Comparison of ENCODE assay signal across 8 cellular contexts in genomic region chrX:10597871-10598270, GRCh38. TPM values are rescaled to one million over a fixed set of nuclear protein-coding genes. Genes with fewer than 3 reads are reported as not detected.
DNase-seq lines count a peak whose midpoint lies in the region; ATAC-seq and TF ChIP-seq lines count a peak whose summit lies in the region.

No MANE protein-coding gene starts in this region.

- no peak overlapping the region for H3K4me3 ChIP-seq in cardiac muscle cell
- H3K4me3 ChIP-seq in OCI-LY3 (ENCODE audit: low read length) = no peak overlapping the region
- H3K4me3 ChIP-seq in fibroblast of pulmonary artery (replicated peaks; ENCODE audit: low read depth, low read length) = no peak overlapping the region
- H3K4me3 ChIP-seq in upper lobe of left lung = no peak overlapping the region
- H3K4me3 ChIP-seq in CD4-positive, alpha-beta memory T cell (ENCODE audit: low read length in 2 of 2) = no peak overlapping the region

- no peak overlapping the region for H3K4me3 Mint-ChIP-seq in CD4-positive, alpha-beta memory T cell

- no peak overlapping the region for H2AFZ ChIP-seq in OCI-LY3 (ENCODE audit: low read depth, low read length)

- H3K27ac Mint-ChIP-seq in CD4-positive, alpha-beta memory T cell = no peak overlapping the region

- CTCF ChIA-PET in CD4-positive, alpha-beta memory T cell (lab: Charles Lee; ENCODE audit: partially characterized antibody) = no interaction called here

- TF ChIP-seq EP300 in upper lobe of left lung (IDR thresholded peaks at IDR 0.05) = no peak

- no peak for TF ChIP-seq POLR2A in upper lobe of left lung (IDR thresholded peaks at IDR 0.05)

- H4K20me1 ChIP-seq in OCI-LY3 (ENCODE audit: insufficient read depth, low read length) = no peaks in the 10 kb centered on the region

- H3K27ac ChIP-seq in cardiac muscle cell (no peak overlapping the region), OCI-LY3 (ENCODE audit: low read length) (no peak overlapping the region), upper lobe of left lung (no peak overlapping the region)
- no peak overlapping the region for H3K27ac ChIP-seq in CD4-positive, alpha-beta memory T cell (ENCODE audit: low read depth, low read length)

- H3K9me3 Mint-ChIP-seq in CD4-positive, alpha-beta memory T cell = peaks cover 0 to 4% (median 0%) of the 10 kb centered on the region in 8 donors

- POLR2A ChIA-PET in CD4-positive, alpha-beta memory T cell (lab: Charles Lee; ENCODE audit: partially characterized antibody) = no interaction called here

- WGBS in upper lobe of left lung, 2 donors = 42 to 71% methylated on average over 1 of the region's 1 CpG

- H3K36me3 Mint-ChIP-seq in CD4-positive, alpha-beta memory T cell = no peaks in the 10 kb centered on the region

- no peaks in the 10 kb centered on the region for H3K79me2 ChIP-seq in OCI-LY3 (ENCODE audit: low read length)

- no peaks in the 10 kb centered on the region for H3K27me3 ChIP-seq in cardiac muscle cell
- no peaks in the 10 kb centered on the region for H3K27me3 ChIP-seq in OCI-LY3 (ENCODE audit: low read depth, low read length)
- H3K27me3 ChIP-seq in upper lobe of left lung = no peaks in the 10 kb centered on the region
- no peaks in the 10 kb centered on the region for H3K27me3 ChIP-seq in CD4-positive, alpha-beta memory T cell (ENCODE audit: insufficient read depth, low read length)

- DNase-seq in cardiac muscle cell (ENCODE audit: low read depth in 1 of 2, low spot score in 1 of 2) (peak; percentile 19 to 44), cardiac septum (ENCODE audit: low spot score) (no peak), fibroblast of pulmonary artery (ENCODE audit: low read depth) (peak; percentile 61), upper lobe of left lung (no peak), T1000 (lab: John Stamatoyannopoulos, UW) (no peak), HT-29 (ENCODE audit: low spot score) (no peak)
- no peak for DNase-seq in CD4-positive, alpha-beta memory T cell

- intact Hi-C loops in cardiac septum (cut with DNase I) = no loop called here
- intact Hi-C loops in CD4-positive, alpha-beta memory T cell (cut with micrococcal nuclease) = no loop called here

- no peak for ATAC-seq in upper lobe of left lung (ENCODE audit: low FRiP score in 2 of 2)

- H3K4me1 ChIP-seq in cardiac muscle cell (ENCODE audit: low read depth) (no peaks in the 10 kb centered on the region), OCI-LY3 (ENCODE audit: low read length) (no peaks in the 10 kb centered on the region), upper lobe of left lung (no peaks in the 10 kb centered on the region)
- no peaks in the 10 kb centered on the region for H3K4me1 ChIP-seq in CD4-positive, alpha-beta memory T cell (ENCODE audit: insufficient read depth, low read length)

- no peaks in the 10 kb centered on the region for H3K27me3 Mint-ChIP-seq in CD4-positive, alpha-beta memory T cell

- no peak overlapping the region for H3K4me2 ChIP-seq in OCI-LY3 (ENCODE audit: low read length)

- H3K36me3 ChIP-seq in cardiac muscle cell (no peaks in the 10 kb centered on the region), OCI-LY3 (replicated peaks; ENCODE audit: low read depth, low read length) (no peaks in the 10 kb centered on the region), upper lobe of left lung (no peaks in the 10 kb centered on the region)
- no peaks in the 10 kb centered on the region for H3K36me3 ChIP-seq in CD4-positive, alpha-beta memory T cell (ENCODE audit: insufficient read depth, low read length)

- peaks cover 3% of the 10 kb centered on the region for H3K9me3 ChIP-seq in cardiac muscle cell (ENCODE audit: low read depth)
- no peaks in the 10 kb centered on the region for H3K9me3 ChIP-seq in OCI-LY3 (ENCODE audit: insufficient read depth, low read length)
- H3K9me3 ChIP-seq in upper lobe of left lung = no peaks in the 10 kb centered on the region
- no peaks in the 10 kb centered on the region for H3K9me3 ChIP-seq in CD4-positive, alpha-beta memory T cell (ENCODE audit: control insufficient read depth in 1 of 2, low read length in 2 of 2)

- TF ChIP-seq CTCF in cardiac muscle cell (IDR thresholded peaks at IDR 0.05; ENCODE audit: low read depth, low read length) (peak; percentile 43), OCI-LY3 (IDR thresholded peaks at IDR 0.05; ENCODE audit: low read depth, low read length) (peak; percentile 51), fibroblast of pulmonary artery (IDR thresholded peaks at IDR 0.05; ENCODE audit: low read length, missing control alignments) (peak; percentile 51), upper lobe of left lung (IDR thresholded peaks at IDR 0.05) (peak in 4 of 6 experiments; percentile 14 to 41 (median 20))

- H3K9ac ChIP-seq in OCI-LY3 (ENCODE audit: low read length) = no peak overlapping the region

- H3K4me1 Mint-ChIP-seq in CD4-positive, alpha-beta memory T cell = no peaks in the 10 kb centered on the region

RNA-seq across cellular contexts. Expression of gene MID1, which starts 22.5 kb away (rescaled TPM):
- total RNA-seq in cardiac muscle cell (41.2 and 63.9 TPM in 2 replicates), cardiac septum (35.7 TPM), upper lobe of left lung (10 to 100 TPM; 17.2 to 36.7 (median 25.6) TPM)
- polyA plus RNA-seq in cardiac muscle cell = 34.6 and 56.1 TPM in 2 replicates
- not detected for total RNA-seq in CD4-positive, alpha-beta memory T cell
- polyA plus RNA-seq in CD4-positive, alpha-beta memory T cell = not detected
- total RNA-seq in HT-29 (2014; rRNA removed; shearing (Covaris generic)) = 5.5 and 5.7 TPM in 2 replicates

Comparison
In these comparisons a context has a peak if more than half of its experiments do, and no peak if none do; other contexts are left out.
1. DNase-seq: peak in cardiac muscle cell (2 of 2) and fibroblast of pulmonary artery (single experiment); none in cardiac septum (single experiment), upper lobe of left lung (0 of 2), CD4-positive, alpha-beta memory T cell (0 of 5), T1000 (single experiment) and HT-29 (single experiment).
2. Peak in every context shown above with its lines, with median percentiles within 50 percentile points of each other: CTCF ChIP-seq.